In genomic region chr3:194682651-194683310, GRCh38 we compare ENCODE assay signal across 8 cellular contexts. TPM values are rescaled to one million over a fixed set of nuclear protein-coding genes. Genes with fewer than 3 reads are reported as not detected.
A peak's percentile ranks its signal among the peaks of the same experiment; 100 is the strongest.
DNase-seq lines count a peak whose midpoint lies in the region; ATAC-seq and TF ChIP-seq lines count a peak whose summit lies in the region.

No MANE protein-coding gene starts in this region.

- no peak overlapping the region for H3K9ac ChIP-seq in DND-41 (ENCODE audit: low read depth, low read length)
- no peak overlapping the region for H3K9ac ChIP-seq in SK-N-SH

- peaks cover 9% of the 10 kb centered on the region for H3F3A ChIP-seq in SK-N-SH (replicated peaks; ENCODE audit: insufficient read depth)

- H3K27me3 ChIP-seq in DND-41 (ENCODE audit: insufficient read depth, low read length, poor library complexity) (no peaks in the 10 kb centered on the region), SK-N-SH (ENCODE audit: insufficient read depth) (no peaks in the 10 kb centered on the region), prostate gland (replicated peaks; ENCODE audit: insufficient read depth) (no peaks in the 10 kb centered on the region)

- ATAC-seq in DND-41 (ENCODE audit: insufficient read depth, low read depth) (peak; percentile 97), Right ventricle myocardium inferior (peak; percentile 64), HG03565 (IDR thresholded peaks at IDR 0.05; ENCODE audit: unreplicated experiment) (no peak)

- H3K36me3 ChIP-seq in DND-41 (ENCODE audit: insufficient read depth, low read length): no peaks in the 10 kb centered on the region
- no peaks in the 10 kb centered on the region for H3K36me3 ChIP-seq in SK-N-SH (replicated peaks in 1 of 2; ENCODE audit: control insufficient read depth in 1 of 2, insufficient read depth in 2 of 2, low read length in 1 of 2)
- no peaks in the 10 kb centered on the region for H3K36me3 ChIP-seq in prostate gland

- no peak for TF ChIP-seq POLR2A in prostate gland (IDR thresholded peaks at IDR 0.05)

- no peak overlapping the region for H3K4me3 Mint-ChIP-seq in activated naive CD8-positive, alpha-beta T cell treated with anti-CD3 and anti-CD28 coated beads for 36 hours

- no peak overlapping the region for H3K27ac Mint-ChIP-seq in activated naive CD8-positive, alpha-beta T cell treated with anti-CD3 and anti-CD28 coated beads for 36 hours

- H3K9me2 ChIP-seq in SK-N-SH: no peaks in the 10 kb centered on the region

- H3K79me2 ChIP-seq in DND-41 (ENCODE audit: insufficient read depth, low read length) (no peaks in the 10 kb centered on the region), SK-N-SH (ENCODE audit: insufficient read depth) (no peaks in the 10 kb centered on the region)

- H3K27ac ChIP-seq in DND-41 (ENCODE audit: low read length) (no peak overlapping the region), SK-N-SH (ENCODE audit: low read depth in 2 of 2, low read length in 1 of 2) (peak overlapping the region in 1 of 2 experiments; percentile 26; a peak in 1 of 4 replicates), prostate gland (peak overlapping the region; percentile 52 to 56)

- CTCF ChIA-PET in SK-N-SH (lab: Yijun Ruan, JAX): interaction anchor here (0.5 to 5.3 kb wide), 101 partner anchors 9 to 1168 kb away, joined by 3 to 96 read pairs (median 4); partner anchors contain the start of genes LSG1 and XXYLT1

- H4K20me1 ChIP-seq in DND-41 (ENCODE audit: insufficient read depth, low read length) (no peaks in the 10 kb centered on the region), SK-N-SH (ENCODE audit: insufficient read depth) (no peaks in the 10 kb centered on the region)

- DNase-seq in DND-41 (peak; percentile 71), HCEC 1CT (peak; percentile 67), NCI-H1417 (lab: John Stamatoyannopoulos, UW) (peak; percentile 74 to 90 (median 75)), SK-N-SH (peak; percentile 81), Right ventricle myocardium inferior (ENCODE audit: missing footprints) (no peak), prostate gland (ENCODE audit: low spot score) (peak; percentile 88)
- DNase-seq in activated naive CD8-positive, alpha-beta T cell treated with anti-CD3 and anti-CD28 coated beads for 36 hours: peak; percentile 61

- no peaks in the 10 kb centered on the region for H3K36me3 Mint-ChIP-seq in activated naive CD8-positive, alpha-beta T cell treated with anti-CD3 and anti-CD28 coated beads for 36 hours

- peaks cover 41% of the 10 kb centered on the region for H3K4me1 Mint-ChIP-seq in activated naive CD8-positive, alpha-beta T cell treated with anti-CD3 and anti-CD28 coated beads for 36 hours

- peak; percentile 91 for TF ChIP-seq CTCF in DND-41 (IDR thresholded peaks at IDR 0.05; ENCODE audit: borderline replicate concordance, extremely low read depth, low read length, poor library complexity, severe bottlenecking)
- peak; percentile 93 for TF ChIP-seq CTCF in SK-N-SH (IDR thresholded peaks at IDR 0.05)
- TF ChIP-seq CTCF in prostate gland (IDR thresholded peaks at IDR 0.05): peak; percentile 78 to 99 (median 91)

- H3K27me3 Mint-ChIP-seq in activated naive CD8-positive, alpha-beta T cell treated with anti-CD3 and anti-CD28 coated beads for 36 hours: peaks cover 20% of the 10 kb centered on the region

- no peak overlapping the region for H3K4me3 ChIP-seq in DND-41 (ENCODE audit: low read depth in 1 of 2, low read length in 2 of 2)
- H3K4me3 ChIP-seq in SK-N-SH (ENCODE audit: low read depth in 2 of 2, low read length in 1 of 2): peak overlapping the region in 1 of 2 experiments; percentile 25; a peak in 1 of 4 replicates
- no peak overlapping the region for H3K4me3 ChIP-seq in prostate gland

- POLR2A ChIA-PET in SK-N-SH (lab: Yijun Ruan, JAX): interaction anchor here (0.8 to 1.4 kb wide), 6 partner anchors 11 to 587 kb away, joined by 3 to 12 read pairs (median 4); partner anchors contain the start of gene LSG1

- no peak for TF ChIP-seq EP300 in SK-N-SH (IDR thresholded peaks at IDR 0.05; ENCODE audit: borderline replicate concordance in 1 of 2, low read depth in 1 of 2, low read length in 1 of 2)

- H3K9me3 ChIP-seq in DND-41 (ENCODE audit: insufficient read depth, low read length, severe bottlenecking) (no peaks in the 10 kb centered on the region), SK-N-SH (no peaks in the 10 kb centered on the region), prostate gland (no peaks in the 10 kb centered on the region)

- H2AFZ ChIP-seq in DND-41 (ENCODE audit: low read depth, low read length) (peak overlapping the region; percentile 41), SK-N-SH (ENCODE audit: low read depth) (peak overlapping the region; percentile 76; the same call in 1 of the 2 replicates)

- WGBS in SK-N-SH (ENCODE audit: low lambda C conversion rate): 2% methylated on average over 4 of the region's 15 CpGs
- 37% methylated on average over 14 of the region's 15 CpGs for WGBS in prostate gland

- peaks cover 7% of the 10 kb centered on the region for H3K4me1 ChIP-seq in DND-41 (ENCODE audit: insufficient read depth, low read length)
- peaks cover 5 to 28% of the 10 kb centered on the region in 2 experiments; a peak in 1 of 4 replicates for H3K4me1 ChIP-seq in SK-N-SH (ENCODE audit: control insufficient read depth in 1 of 2, insufficient read depth in 2 of 2, low read depth in 1 of 2, low read length in 1 of 2)
- peaks cover 3% of the 10 kb centered on the region for H3K4me1 ChIP-seq in prostate gland (replicated peaks)

- peak; percentile 100 for TF ChIP-seq RAD21 in SK-N-SH (IDR thresholded peaks at IDR 0.05; ENCODE audit: low read length)

- intact Hi-C loops in Right ventricle myocardium inferior (cut with DNase I) (loop anchor here (1.0 to 10.0 kb wide), 3 partner anchors 302 to 578 kb away; no protein-coding TSS in a partner anchor), prostate gland (cut with DNase I) (loop anchor here (2.0 to 10.0 kb wide), 3 partner anchors 425 to 762 kb away; partner anchors contain the start of gene ACAP2)

- H3K9me3 Mint-ChIP-seq in activated naive CD8-positive, alpha-beta T cell treated with anti-CD3 and anti-CD28 coated beads for 36 hours: no peaks in the 10 kb centered on the region

- H3K4me2 ChIP-seq in DND-41 (ENCODE audit: insufficient read depth, low read length) (peak overlapping the region; percentile 34; the same call in 1 of the 2 replicates), SK-N-SH (peak overlapping the region; percentile 25; the same call in 1 of the 2 replicates)

TF ChIP-seq in SK-N-SH, 30 proteins besides CTCF, POLR2A, EP300 and RAD21 (continues in another document):
- peak; percentile 88 for TF ChIP-seq MXI1 (IDR thresholded peaks at IDR 0.05; ENCODE audit: low read depth, low read length)
- TF ChIP-seq SMC3 (IDR thresholded peaks at IDR 0.05; ENCODE audit: low read depth, low read length): peak; percentile 97
- TF ChIP-seq MEF2A (IDR thresholded peaks at IDR 0.05; ENCODE audit: borderline replicate concordance, low read depth): no peak
- no peak for TF ChIP-seq REST (IDR thresholded peaks at IDR 0.05; ENCODE audit: low read depth, low read length)
- TF ChIP-seq YY1 (IDR thresholded peaks at IDR 0.05; ENCODE audit: low read depth): no peak
- TF ChIP-seq POLR2AphosphoS5 (IDR thresholded peaks at IDR 0.05; ENCODE audit: low read depth, low read length): no peak

RNA-seq across cellular contexts. Expression of gene FAM43A, which starts 2.9 kb away (rescaled TPM):
- polyA plus RNA-seq in SK-N-SH (2012; rRNA removed): 1.8 and 2.4 TPM in 2 replicates
- polyA plus RNA-seq in SK-N-SH (2012; cell fraction: cytosol; rRNA removed): 1.2 and 2.0 TPM in 2 replicates
- 4.3 and 4.7 TPM in 2 replicates for polyA plus RNA-seq in SK-N-SH (2012; cell fraction: nucleus; rRNA removed)
- total RNA-seq in activated naive CD8-positive, alpha-beta T cell treated with anti-CD3 and anti-CD28 coated beads for 36 hours: 1 to 10 TPM; 3.8 to 4.1 TPM
- 15.7 TPM for total RNA-seq in Right ventricle myocardium inferior
- total RNA-seq in prostate gland: 10 to 100 TPM; 39.6 to 93.6 TPM

RNA-seq across cellular contexts. Expression of gene LSG1, which starts 10.8 kb away (rescaled TPM):
- 35.1 and 43.7 TPM in 2 replicates for polyA plus RNA-seq in SK-N-SH (2012; rRNA removed)
- 26.8 and 28.2 TPM in 2 replicates for polyA plus RNA-seq in SK-N-SH (2012; cell fraction: cytosol; rRNA removed)
- 58.5 and 98.0 TPM in 2 replicates for polyA plus RNA-seq in SK-N-SH (2012; cell fraction: nucleus; rRNA removed)
- total RNA-seq in activated naive CD8-positive, alpha-beta T cell treated with anti-CD3 and anti-CD28 coated beads for 36 hours: 10 to 100 TPM; 50.6 to 56.6 TPM
- total RNA-seq in Right ventricle myocardium inferior (20.9 TPM), prostate gland (10 to 100 TPM; 25.9 to 49.6 TPM)

RNA-seq across cellular contexts. Expression of gene TMEM44, which starts 49.6 kb away (rescaled TPM):
- 22.6 and 26.1 TPM in 2 replicates for polyA plus RNA-seq in SK-N-SH (2012; rRNA removed)
- polyA plus RNA-seq in SK-N-SH (2012; cell fraction: cytosol; rRNA removed): 10.9 and 14.7 TPM in 2 replicates
- 98.9 and 101 TPM in 2 replicates for polyA plus RNA-seq in SK-N-SH (2012; cell fraction: nucleus; rRNA removed)
- total RNA-seq in activated naive CD8-positive, alpha-beta T cell treated with anti-CD3 and anti-CD28 coated beads for 36 hours: 1 to 10 TPM; 3.0 to 4.4 TPM
- 6.1 TPM for total RNA-seq in Right ventricle myocardium inferior
- 10 to 100 TPM; 11.0 to 11.1 TPM for total RNA-seq in prostate gland
